ENCODE assay signal across 8 cellular contexts in genomic region chr9:97985058-97985861, GRCh38. TPM values are rescaled to one million over a fixed set of nuclear protein-coding genes. Genes with fewer than 3 reads are reported as not detected.
DNase-seq lines count a peak whose midpoint lies in the region; ATAC-seq lines count a peak whose summit lies in the region.

No MANE protein-coding gene starts in this region.

- H3K4me1 Mint-ChIP-seq in activated CD4-positive, alpha-beta memory T cell treated with anti-CD3 and anti-CD28 coated beads for 36 hours (ENCODE audit: low read depth) = peaks cover 55% of the 10 kb centered on the region

- H3K27ac Mint-ChIP-seq in activated CD4-positive, alpha-beta memory T cell treated with anti-CD3 and anti-CD28 coated beads for 36 hours = peak overlapping the region; percentile 94

- DNase-seq in activated T-cell treated with anti-CD3 and anti-CD28 coated beads for 24 hours (ENCODE audit: low read depth) (peak; percentile 30), KBM-7 (peak; percentile 49), fibroblast of gingiva (ENCODE audit: low read depth) (peak; percentile 12), trophoblast cell (peak; percentile 44 to 62), hippocampal formation (lab: John Stamatoyannopoulos, UW) (no peak)
- no peak for DNase-seq in activated T-cell treated with anti-CD3 and anti-CD28 coated beads, Interleukin-2, amount 50 U/mL, for 1 hour
- peak; percentile 57 for DNase-seq in activated CD4-positive, alpha-beta memory T cell treated with anti-CD3 and anti-CD28 coated beads for 36 hours

- H4K8ac ChIP-seq in trophoblast cell (ENCODE audit: low read depth, low read length) = peak overlapping the region; percentile 95

- peak overlapping the region; percentile 91 for H4K12ac ChIP-seq in trophoblast cell (ENCODE audit: low read depth, low read length)

- H3K27me3 Mint-ChIP-seq in activated CD4-positive, alpha-beta memory T cell treated with anti-CD3 and anti-CD28 coated beads for 36 hours = no peaks in the 10 kb centered on the region

- CTCF ChIA-PET in activated CD4-positive, alpha-beta memory T cell treated with anti-CD3 and anti-CD28 coated beads for 36 hours (lab: Charles Lee) = interaction anchor here (1.5 to 3.2 kb wide), 3 partner anchors 13 to 272 kb away, joined by 4 to 32 read pairs (median 7); partner anchors contain the start of gene TRMO

- no peaks in the 10 kb centered on the region for H3K36me3 ChIP-seq in trophoblast cell (ENCODE audit: control insufficient read depth in 1 of 2, insufficient read depth in 2 of 2, low read length in 2 of 2)

- H3K9me3 ChIP-seq in trophoblast cell (ENCODE audit: insufficient read depth, low read depth, low read length) = peaks cover 3% of the 10 kb centered on the region

- in situ Hi-C loops in KBM-7 (cut with MboI; ENCODE audit: low pct_unique_long_range_greater_than_20kb, low sequenced_read_pairs) = no loop called here

- peak overlapping the region; percentile 87 for H3K4ac ChIP-seq in trophoblast cell (ENCODE audit: low read depth, low read length)

- H3K9me3 Mint-ChIP-seq in activated CD4-positive, alpha-beta memory T cell treated with anti-CD3 and anti-CD28 coated beads for 36 hours = no peaks in the 10 kb centered on the region

- peaks cover 24% of the 10 kb centered on the region for H3K79me1 ChIP-seq in trophoblast cell (ENCODE audit: low read length)

- peak overlapping the region; percentile 90 for H3K4me3 ChIP-seq in trophoblast cell (ENCODE audit: low read depth, low read length)

- H3K9ac ChIP-seq in trophoblast cell (ENCODE audit: low read length) = peak overlapping the region; percentile 88

- H3K27ac ChIP-seq in trophoblast cell (ENCODE audit: low read depth, low read length) = peak overlapping the region; percentile 92

- H3K4me1 ChIP-seq in trophoblast cell (ENCODE audit: control insufficient read depth in 1 of 2, insufficient read depth in 2 of 2, low read length in 2 of 2) = peaks cover 8 to 13% of the 10 kb centered on the region in 2 experiments

- peak overlapping the region; percentile 99 for H3K18ac ChIP-seq in trophoblast cell (ENCODE audit: low read length)

- peak overlapping the region; percentile 96 for H3K14ac ChIP-seq in trophoblast cell (ENCODE audit: low read length)

- peak overlapping the region; percentile 97 for H4K91ac ChIP-seq in trophoblast cell (ENCODE audit: low read depth, low read length)

- peak overlapping the region; percentile 84 for H2AK5ac ChIP-seq in trophoblast cell (ENCODE audit: low read length)

- peak overlapping the region; percentile 80 for H3K4me3 Mint-ChIP-seq in activated CD4-positive, alpha-beta memory T cell treated with anti-CD3 and anti-CD28 coated beads for 36 hours

- no peak overlapping the region for H3K23ac ChIP-seq in trophoblast cell (ENCODE audit: low read length)

- peaks cover 1% of the 10 kb centered on the region for H3K36me3 Mint-ChIP-seq in activated CD4-positive, alpha-beta memory T cell treated with anti-CD3 and anti-CD28 coated beads for 36 hours

- peak overlapping the region; percentile 98 for H2AFZ ChIP-seq in trophoblast cell (ENCODE audit: insufficient read depth, low read length, poor library complexity)

- peak overlapping the region; percentile 17 for H2BK12ac ChIP-seq in trophoblast cell (ENCODE audit: low read length)

- H2BK120ac ChIP-seq in trophoblast cell (ENCODE audit: insufficient read depth, low read length, poor library complexity) = peak overlapping the region; percentile 95

- WGBS in trophoblast cell (ENCODE audit: extremely low coverage, insufficient coverage, insufficient read length) = no CpG with 5 or more reads among the region's 59 CpGs

- H3K27me3 ChIP-seq in trophoblast cell (ENCODE audit: insufficient read depth, low read length) = peaks cover 9% of the 10 kb centered on the region

- no peak for ATAC-seq in GM18907 (IDR thresholded peaks at IDR 0.05; ENCODE audit: unreplicated experiment)

- H3K4me2 ChIP-seq in trophoblast cell (ENCODE audit: low read length) = peak overlapping the region; percentile 88

- peak overlapping the region; percentile 98 for H2BK5ac ChIP-seq in trophoblast cell (ENCODE audit: low read depth, low read length, poor library complexity)

- peaks cover 29% of the 10 kb centered on the region for H3K79me2 ChIP-seq in trophoblast cell (ENCODE audit: control insufficient read depth, insufficient read depth, low read length, poor library complexity)

- intact Hi-C loops in activated CD4-positive, alpha-beta memory T cell treated with anti-CD3 and anti-CD28 coated beads for 36 hours (cut with micrococcal nuclease) = loop anchor here (5.0 kb wide), 2 partner anchors 78 to 288 kb away; partner anchors contain the start of gene XPA

- POLR2A ChIA-PET in activated CD4-positive, alpha-beta memory T cell treated with anti-CD3 and anti-CD28 coated beads for 36 hours (lab: Charles Lee) = interaction anchor here (1.1 to 5.0 kb wide), 4 partner anchors 12 to 123 kb away, joined by 6 to 77 read pairs (median 16); partner anchors contain the start of genes NANS and TRMO

RNA-seq across cellular contexts. Expression of gene ANP32B, which starts 2.1 kb away (rescaled TPM):
- total RNA-seq in activated CD4-positive, alpha-beta memory T cell treated with anti-CD3 and anti-CD28 coated beads for 36 hours = 100 to 1,000 TPM; 352 to 358 TPM
- 178 and 179 TPM in 2 replicates for polyA plus RNA-seq in trophoblast cell (2013)

RNA-seq across cellular contexts. Expression of gene HEMGN, which starts 47.3 kb away (rescaled TPM):
- total RNA-seq in activated CD4-positive, alpha-beta memory T cell treated with anti-CD3 and anti-CD28 coated beads for 36 hours = under 1 TPM; 0.69 to 0.99 TPM
- polyA plus RNA-seq in trophoblast cell (2013) = not detected in 2 replicates

Comparison
In these comparisons a context has a peak if more than half of its experiments do, and no peak if none do; other contexts are left out.
1. DNase-seq: peak in activated T-cell treated with anti-CD3 and anti-CD28 coated beads for 24 hours (single experiment), KBM-7 (single experiment), activated CD4-positive, alpha-beta memory T cell treated with anti-CD3 and anti-CD28 coated beads for 36 hours (single experiment), fibroblast of gingiva (single experiment) and trophoblast cell (2 of 2); none in activated T-cell treated with anti-CD3 and anti-CD28 coated beads, Interleukin-2, amount 50 U/mL, for 1 hour (single experiment) and hippocampal formation (0 of 2).